Comparison of ENCODE assay signal across 1 cellular context in the genomic region with DNA sequence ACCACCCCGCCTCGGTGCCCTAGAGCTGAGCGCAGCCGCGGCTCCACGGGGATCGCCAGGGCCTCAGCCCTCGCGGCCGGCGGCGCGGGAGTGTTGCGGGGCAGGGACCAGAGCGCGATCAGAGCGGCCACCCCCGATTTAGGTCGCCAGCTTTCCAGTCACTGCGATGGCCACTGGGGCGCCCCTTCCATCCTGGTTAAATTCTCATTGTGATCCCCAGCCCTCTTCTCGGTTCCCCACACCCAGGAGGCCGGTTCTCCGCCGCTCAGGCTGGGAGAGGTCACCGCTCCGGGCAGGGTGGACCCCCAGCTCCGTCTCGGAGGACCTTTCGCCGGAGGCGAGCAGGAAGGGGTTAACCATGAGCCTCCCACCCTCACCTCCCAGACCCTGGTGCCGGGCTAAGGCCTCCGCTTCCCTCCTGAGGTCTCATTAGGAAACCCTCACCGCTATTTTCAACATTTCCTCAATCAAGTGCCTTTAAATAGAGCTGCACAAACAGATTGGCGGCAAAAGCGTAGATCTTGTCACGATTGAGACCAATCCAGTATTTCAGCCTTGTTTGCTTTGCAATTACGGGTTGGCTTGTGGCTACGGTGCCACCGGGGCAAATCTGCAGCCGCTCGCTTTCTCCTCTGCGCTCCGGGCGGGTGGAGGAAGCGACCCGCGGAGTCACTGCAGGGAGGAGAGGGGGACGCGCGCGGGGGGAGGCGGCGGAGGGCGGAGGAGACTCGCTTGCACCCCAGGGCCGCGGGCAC.
TF ChIP-seq lines count a peak whose summit lies in the region.

No MANE protein-coding gene starts in this region.

TF ChIP-seq in endothelial cell of umbilical vein, 7 proteins besides CTCF, POLR2A, EP300 and RAD21:
- TF ChIP-seq, protein P1, sequence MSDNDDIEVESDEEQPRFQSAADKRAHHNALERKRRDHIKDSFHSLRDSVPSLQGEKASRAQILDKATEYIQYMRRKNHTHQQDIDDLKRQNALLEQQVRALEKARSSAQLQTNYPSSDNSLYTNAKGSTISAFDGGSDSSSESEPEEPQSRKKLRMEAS (IDR thresholded peaks at IDR 0.05; ENCODE audit: insufficient read depth, insufficient read length) = no peak
- peak; percentile 76 for TF ChIP-seq EZH2 (IDR thresholded peaks at IDR 0.05; ENCODE audit: borderline replicate concordance, low read depth, low read length, severe bottlenecking)
- TF ChIP-seq JUN (IDR thresholded peaks at IDR 0.05; ENCODE audit: borderline replicate concordance, insufficient read depth, insufficient read length, low read depth) = no peak
- no peak for TF ChIP-seq GATA2 (IDR thresholded peaks at IDR 0.05; ENCODE audit: insufficient read depth, insufficient read length, low read depth, low read length)
